18 cellular contexts compared by ENCODE assay signal in genomic region chr13:39581177-39581576, GRCh38. TPM values are rescaled to one million over a fixed set of nuclear protein-coding genes. Genes with fewer than 3 reads are reported as not detected.
DNase-seq lines count a peak whose midpoint lies in the region; ATAC-seq, FAIRE-seq and TF ChIP-seq lines count a peak whose summit lies in the region.
"Had no signal": no experiment of that assay in that cellular context is flagged by ENCODE, and none has a peak within 500 bp of the region (broad histone marks: within the 10 kb centered on the region; RNA-seq: fewer than 3 reads in every experiment).

No MANE protein-coding gene starts in this region.

- H2BK15ac ChIP-seq in mesendoderm (replicated peaks; ENCODE audit: low read depth): peak overlapping the region; percentile 64

- DNase-seq in NAMALWA (ENCODE audit: low spot score) (peak; percentile 45), NCI-H2227 (lab: John Stamatoyannopoulos, UW; ENCODE audit: unreplicated experiment) (peak; percentile 56), mesendoderm (no peak), osteocyte (ENCODE audit: extremely low spot score, unreplicated experiment) (no peak), HTR-8/SVneo (ENCODE audit: insufficient read length, low spot score) (no peak)
- DNase-seq: C1 segment of cervical spinal cord; CD4-positive, alpha-beta T cell; DMS79; EL; H7 had no signal

- no peaks in the 10 kb centered on the region for H3K79me1 ChIP-seq in mesendoderm (ENCODE audit: low read length)

- H3K4me3 ChIP-seq in mesendoderm (ENCODE audit: low read length): no peak overlapping the region
- H3K4me3 ChIP-seq: GM23338 had no signal

- H3K4me3 Mint-ChIP-seq in osteocyte (ENCODE audit: unreplicated experiment): no peak overlapping the region
- H3K4me3 Mint-ChIP-seq: B cell; CD4-positive, alpha-beta T cell; GM23338 had no signal

- H3K4me1 Mint-ChIP-seq in osteocyte (ENCODE audit: unreplicated experiment): peaks cover 71% of the 10 kb centered on the region
- H3K4me1 Mint-ChIP-seq: B cell had no signal

- peaks cover 5% of the 10 kb centered on the region for H3K9me3 Mint-ChIP-seq in osteocyte (ENCODE audit: unreplicated experiment)
- H3K9me3 Mint-ChIP-seq: CD4-positive, alpha-beta T cell; GM23338 had no signal

- no peaks in the 10 kb centered on the region for H3K36me3 ChIP-seq in mesendoderm (ENCODE audit: control insufficient read depth, insufficient read depth, low read length)

- H3K18ac ChIP-seq in mesendoderm (ENCODE audit: low read length): no peak overlapping the region

- H3K27me3 ChIP-seq in mesendoderm (ENCODE audit: insufficient read depth, low read length, poor library complexity): no peaks in the 10 kb centered on the region

- H3K27me3 Mint-ChIP-seq in osteocyte (ENCODE audit: unreplicated experiment): no peaks in the 10 kb centered on the region
- H3K27me3 Mint-ChIP-seq: B cell had no signal

- no peak overlapping the region for H3K9ac ChIP-seq in mesendoderm (ENCODE audit: low read length)

- WGBS in mesendoderm (ENCODE audit: extremely low coverage, insufficient coverage, low lambda C conversion rate): no CpG with 5 or more reads among the region's 3 CpGs

- H3K4me2 ChIP-seq in mesendoderm (ENCODE audit: low read length): no peak overlapping the region
- H3K4me2 ChIP-seq: GM23338 had no signal

- H3K27ac Mint-ChIP-seq in osteocyte (ENCODE audit: unreplicated experiment): peak overlapping the region; percentile 52
- H3K27ac Mint-ChIP-seq: B cell; CD4-positive, alpha-beta T cell; GM23338 had no signal

- H3K27ac ChIP-seq in mesendoderm (ENCODE audit: low read depth, low read length): no peak overlapping the region

- H4K8ac ChIP-seq in mesendoderm (ENCODE audit: low read depth, low read length): no peak overlapping the region

- H3K4ac ChIP-seq in mesendoderm (ENCODE audit: low read depth, low read length): no peak overlapping the region

- no peaks in the 10 kb centered on the region for H3K79me2 ChIP-seq in mesendoderm (ENCODE audit: control insufficient read depth, insufficient read depth, low read length)

- no peak overlapping the region for H2AK5ac ChIP-seq in mesendoderm (ENCODE audit: low read length)

- H3K4me1 ChIP-seq in mesendoderm (ENCODE audit: control insufficient read depth, low read depth, low read length): no peaks in the 10 kb centered on the region

- TF ChIP-seq CTCF in osteocyte (IDR thresholded peaks at IDR 0.05): no peak

- H3K36me3 Mint-ChIP-seq in osteocyte (ENCODE audit: unreplicated experiment): peaks cover 23% of the 10 kb centered on the region

- ATAC-seq in HG02678 (IDR thresholded peaks at IDR 0.05; ENCODE audit: unreplicated experiment) (no peak), HG02763 (IDR thresholded peaks at IDR 0.05; ENCODE audit: unreplicated experiment) (no peak)
- ATAC-seq: GM23338, HepG2 had no signal

- no peak overlapping the region for H4K5ac ChIP-seq in mesendoderm (ENCODE audit: low read length)

- H2BK5ac ChIP-seq in mesendoderm (ENCODE audit: low read length): no peak overlapping the region

- H3K56ac ChIP-seq in mesendoderm (ENCODE audit: low read length): no peak overlapping the region

- no peak overlapping the region for H2BK120ac ChIP-seq in mesendoderm (ENCODE audit: low read depth, low read length)

- no peak for FAIRE-seq in HTR-8/SVneo (lab: Jason Lieb, UNC)
- FAIRE-seq: A204.1, G401.6, GM12891, HepG2 had no signal

- H3K23ac ChIP-seq in mesendoderm (ENCODE audit: low read length): no peak overlapping the region

RNA-seq across cellular contexts. Expression of gene LHFPL6, which starts 21.8 kb away (rescaled TPM):
- 4.3 TPM for polyA plus RNA-seq in mesendoderm (2013, experiment 1 of 2)
- 4.4 TPM for polyA plus RNA-seq in mesendoderm (2013, experiment 2 of 2)
- 173 and 174 TPM in 2 replicates for total RNA-seq in osteocyte
- total RNA-seq: B cell; CD4-positive, alpha-beta T cell; HepG2 had no signal
- polyA plus RNA-seq: HepG2 had no signal

Comparison
In these comparisons a context has a peak if more than half of its experiments do, and no peak if none do; other contexts are left out.
1. DNase-seq: peak in NAMALWA (single experiment) and NCI-H2227 (single experiment); none in mesendoderm (single experiment), osteocyte (single experiment) and HTR-8/SVneo (single experiment).